Comparison of ENCODE assay signal across 8 cellular contexts in genomic region chr1:205791568-205792180, GRCh38. TPM values are rescaled to one million over a fixed set of nuclear protein-coding genes. Genes with fewer than 3 reads are reported as not detected.
DNase-seq lines count a peak whose midpoint lies in the region; ATAC-seq and TF ChIP-seq lines count a peak whose summit lies in the region.

No MANE protein-coding gene starts in this region.

- CTCF ChIA-PET in SK-N-SH (lab: Yijun Ruan, JAX), result interaction anchor here (0.6 to 11.9 kb wide), 69 partner anchors 9 to 345 kb away, joined by 3 to 366 read pairs (median 5); partner anchors contain the start of genes AVPR1B, RAB29, SLC26A9 and SLC41A1

- POLR2A ChIA-PET in SK-N-SH (lab: Yijun Ruan, JAX), result interaction anchor here (1.5 kb wide), 1 partner anchor 185 kb away, joined by 8 read pairs; no protein-coding TSS in a partner anchor

- H3K4me3 ChIP-seq in SK-N-SH (ENCODE audit: low read depth in 2 of 2, low read length in 1 of 2) (no peak overlapping the region), spleen (no peak overlapping the region)

- intact Hi-C loops in spleen (cut with DNase I; ENCODE audit: low total_unique reads), result loop anchor here (2.0 to 10.0 kb wide), 3 partner anchors 123 to 313 kb away; no protein-coding TSS in a partner anchor

- no peak overlapping the region for H2AFZ ChIP-seq in SK-N-SH (ENCODE audit: low read depth)

- no peak overlapping the region; a peak in 1 of 4 replicates for H3K27ac ChIP-seq in SK-N-SH (ENCODE audit: low read depth in 2 of 2, low read length in 1 of 2)
- H3K27ac ChIP-seq in spleen, result no peak overlapping the region

- TF ChIP-seq EP300 in SK-N-SH (IDR thresholded peaks at IDR 0.05; ENCODE audit: borderline replicate concordance in 1 of 2, low read depth in 1 of 2, low read length in 1 of 2), result no peak

- peak; percentile 54 for ATAC-seq in GM18868 (IDR thresholded peaks at IDR 0.05; ENCODE audit: unreplicated experiment)

- DNase-seq in AG09319 (ENCODE audit: extremely low read depth, low read depth) (no peak), LoVo (ENCODE audit: low spot score) (peak; percentile 11), SK-N-SH (peak; percentile 82), anterior cingulate cortex (lab: John Stamatoyannopoulos, UW) (peak in 49 of 58 donors; percentile 13 to 76 (median 51)), hepatic stellate cell (ENCODE audit: low spot score) (peak; percentile 78), spleen (peak; percentile 82), foreskin melanocyte (no peak)

- TF ChIP-seq POLR2A in spleen (IDR thresholded peaks at IDR 0.05), result no peak

- H3K27me3 ChIP-seq in SK-N-SH (ENCODE audit: insufficient read depth) (no peaks in the 10 kb centered on the region), spleen (replicated peaks in 1 of 7) (no peaks in the 10 kb centered on the region)

- H3K79me2 ChIP-seq in SK-N-SH (ENCODE audit: insufficient read depth), result no peaks in the 10 kb centered on the region

- H3F3A ChIP-seq in SK-N-SH (replicated peaks; ENCODE audit: insufficient read depth), result peaks cover 4% of the 10 kb centered on the region

- H3K9ac ChIP-seq in SK-N-SH, result no peak overlapping the region

- H3K4me2 ChIP-seq in SK-N-SH, result no peak overlapping the region

- peak; percentile 85 for TF ChIP-seq CTCF in AG09319 (IDR thresholded peaks at IDR 0.05; ENCODE audit: low read depth, low read length)
- peak; percentile 86 for TF ChIP-seq CTCF in SK-N-SH (IDR thresholded peaks at IDR 0.05)
- peak; percentile 57 to 84 (median 77) for TF ChIP-seq CTCF in spleen (IDR thresholded peaks at IDR 0.05 in 8 of 11, conservative IDR thresholded peaks at IDR 0.05 in 3 of 11)

- peaks cover 4 to 38% of the 10 kb centered on the region in 2 experiments for H3K36me3 ChIP-seq in SK-N-SH (replicated peaks in 1 of 2; ENCODE audit: control insufficient read depth in 1 of 2, insufficient read depth in 2 of 2, low read length in 1 of 2)
- H3K36me3 ChIP-seq in spleen, result peaks cover 0 to 77% (median 49%) of the 10 kb centered on the region in 6 donors

- WGBS in SK-N-SH (ENCODE audit: low lambda C conversion rate), result 77% methylated on average over 3 of the region's 5 CpGs
- 63 to 72% (median 70%) methylated on average over 5 of the region's 5 CpGs for WGBS in spleen, 5 donors

- H4K20me1 ChIP-seq in SK-N-SH (ENCODE audit: insufficient read depth), result no peaks in the 10 kb centered on the region

- H3K9me3 ChIP-seq in SK-N-SH, result no peaks in the 10 kb centered on the region
- H3K9me3 ChIP-seq in spleen, result no peaks in the 10 kb centered on the region

- peak; percentile 94 for TF ChIP-seq RAD21 in SK-N-SH (IDR thresholded peaks at IDR 0.05; ENCODE audit: low read length)

- H3K4me1 ChIP-seq in SK-N-SH (ENCODE audit: control insufficient read depth in 1 of 2, insufficient read depth in 2 of 2, low read depth in 1 of 2, low read length in 1 of 2), result peaks cover 0 to 3% of the 10 kb centered on the region in 2 experiments; a peak in 1 of 4 replicates
- H3K4me1 ChIP-seq in spleen, result peaks cover 0 to 16% (median 0%) of the 10 kb centered on the region in 6 donors

- H3K9me2 ChIP-seq in SK-N-SH, result no peaks in the 10 kb centered on the region

TF ChIP-seq in SK-N-SH, 30 proteins besides CTCF, POLR2A, EP300 and RAD21:
- TF ChIP-seq GABPA (IDR thresholded peaks at IDR 0.05; ENCODE audit: low read depth) (no peak), RXRA (IDR thresholded peaks at IDR 0.05; ENCODE audit: borderline replicate concordance, low read depth) (no peak), YY1 (IDR thresholded peaks at IDR 0.05; ENCODE audit: low read depth) (no peak), GATA2 (CRISPR knock-in tag; IDR thresholded peaks at IDR 0.05) (no peak), RFX5 (IDR thresholded peaks at IDR 0.05; ENCODE audit: low read length) (0 out of 2 replicates have a peak, but pooled peaks have one; percentile 17), SMC3 (IDR thresholded peaks at IDR 0.05; ENCODE audit: low read depth, low read length) (peak; percentile 92), RCOR1 (IDR thresholded peaks at IDR 0.05; ENCODE audit: low read length) (no peak), NFIC (IDR thresholded peaks at IDR 0.05; ENCODE audit: borderline replicate concordance) (no peak), CHD2 (IDR thresholded peaks at IDR 0.05; ENCODE audit: low read length, partially characterized antibody) (peak; percentile 25)

RNA-seq across cellular contexts. Expression of gene RAB29, which starts 16.4 kb away (rescaled TPM):
- polyA plus RNA-seq in SK-N-SH (2012; rRNA removed) (9.2 and 9.8 TPM in 2 replicates), spleen (10 to 100 TPM; 16.6 to 28.1 (median 21.2) TPM)
- polyA plus RNA-seq in SK-N-SH (2012; cell fraction: cytosol; rRNA removed), result 9.0 and 11.1 TPM in 2 replicates
- polyA plus RNA-seq in SK-N-SH (2012; cell fraction: nucleus; rRNA removed), result 9.0 and 12.2 TPM in 2 replicates
- 10 to 100 TPM; 31.7 to 49.7 (median 43.8) TPM for total RNA-seq in spleen

RNA-seq across cellular contexts. Expression of gene SLC41A1, which starts 21.3 kb away (rescaled TPM):
- polyA plus RNA-seq in SK-N-SH (2012; rRNA removed) (18.3 and 25.1 TPM in 2 replicates), spleen (1 to 10 TPM; 4.1 to 7.5 (median 5.8) TPM)
- polyA plus RNA-seq in SK-N-SH (2012; cell fraction: cytosol; rRNA removed), result 16.6 and 18.3 TPM in 2 replicates
- 17.8 and 28.3 TPM in 2 replicates for polyA plus RNA-seq in SK-N-SH (2012; cell fraction: nucleus; rRNA removed)
- total RNA-seq in spleen, result 10 to 100 TPM; 17.3 to 29.0 (median 22.9) TPM

RNA-seq across cellular contexts. Expression of gene NUCKS1, which starts 41.7 kb away (rescaled TPM):
- polyA plus RNA-seq in SK-N-SH (2012; rRNA removed) (25.4 and 35.3 TPM in 2 replicates), spleen (10 to 100 TPM; 26.9 to 36.5 (median 32.8) TPM)
- 46.4 and 53.5 TPM in 2 replicates for polyA plus RNA-seq in SK-N-SH (2012; cell fraction: cytosol; rRNA removed)
- 5.6 and 15.0 TPM in 2 replicates for polyA plus RNA-seq in SK-N-SH (2012; cell fraction: nucleus; rRNA removed)
- 100 to 1,000 TPM in 5 of 7 donors, 10 to 100 TPM in 2; 85.4 to 142 (median 114) TPM for total RNA-seq in spleen

RNA-seq across cellular contexts. Expression of gene PM20D1, which starts 58.3 kb away (rescaled TPM):
- polyA plus RNA-seq in SK-N-SH (2012; rRNA removed) (not detected in 2 replicates), spleen (under 1 TPM in 2 of 3 donors, not detected in 1; 0.38 to 0.53 TPM)
- polyA plus RNA-seq in SK-N-SH (2012; cell fraction: cytosol; rRNA removed), result 0.03 TPM in 2 replicates
- 0.08 TPM in 1 of 2 replicates, not detected in the other for polyA plus RNA-seq in SK-N-SH (2012; cell fraction: nucleus; rRNA removed)
- total RNA-seq in spleen, result 1 to 10 TPM in 5 of 7 donors, under 1 TPM in 2; 0.28 to 2.9 (median 1.8) TPM

Comparison
In these comparisons a context has a peak if more than half of its experiments do, and no peak if none do; other contexts are left out.
1. DNase-seq: peak in LoVo (single experiment), SK-N-SH (single experiment), anterior cingulate cortex (49 of 58), hepatic stellate cell (single experiment) and spleen (single experiment); none in AG09319 (single experiment) and foreskin melanocyte (single experiment).
2. Peak in every context shown above with its lines, with median percentiles within 50 percentile points of each other: CTCF ChIP-seq.